10 cellular contexts compared by ENCODE assay signal in the genomic region with DNA sequence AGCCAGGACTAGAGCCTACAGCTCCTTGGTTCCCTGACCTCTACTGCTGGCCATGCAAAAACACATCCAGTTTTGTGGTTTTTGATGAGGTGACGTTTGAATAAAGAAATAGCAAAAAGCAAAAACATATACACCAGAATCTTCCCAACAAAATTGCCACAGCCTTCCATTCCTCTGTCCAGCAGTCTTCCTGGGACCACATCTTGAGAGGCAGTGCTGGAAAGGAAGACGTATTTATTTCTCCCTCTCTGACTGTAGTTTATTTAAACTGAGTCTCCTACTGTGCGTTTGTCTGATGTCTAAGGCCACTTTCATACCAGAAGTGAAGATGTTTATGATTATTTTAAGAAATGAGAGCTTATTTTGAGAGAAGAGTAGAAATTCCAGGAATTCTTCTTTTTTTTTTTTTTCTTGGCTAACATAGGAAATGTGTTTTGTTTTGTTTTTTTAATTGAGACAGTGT.
A peak's percentile ranks its signal among the peaks of the same experiment; 100 is the strongest.
DNase-seq lines count a peak whose midpoint lies in the region; ATAC-seq and TF ChIP-seq lines count a peak whose summit lies in the region.
"Had no signal": no experiment of that assay in that cellular context is flagged by ENCODE, and none has a peak within 500 bp of the region (broad histone marks: within the 10 kb centered on the region; RNA-seq: fewer than 3 reads in every experiment).

No MANE protein-coding gene starts in this region.

- in situ Hi-C loops in GM13976 (cut with MboI; ENCODE audit: low sequenced_read_pairs, unreplicated experiment) = no loop called here

- DNase-seq in AG20443 (ENCODE audit: low spot score) (peak; percentile 56), fibroblast of gingiva (ENCODE audit: low read depth) (peak; percentile 93), pulmonary artery endothelial cell (ENCODE audit: low read depth, low spot score) (peak; percentile 13), NCI-H510A (lab: John Stamatoyannopoulos, UW) (no peak), pons (ENCODE audit: low spot score) (no peak), GM13976 (ENCODE audit: low spot score) (no peak)
- DNase-seq: activated CD4-positive, alpha-beta T cell treated with anti-CD3 and anti-CD28 coated beads, Interleukin-2, amount 50 U/mL, for 48 hours; stimulated activated CD4-positive, alpha-beta T cell treated with anti-CD3 and anti-CD28 coated beads, Interleukin-12 subunit alpha, Interleukin-12 subunit beta, amount 100 ng/mL, for 4 hours had no signal

- no peak for ATAC-seq in HG03095 (IDR thresholded peaks at IDR 0.05; ENCODE audit: unreplicated experiment)

- TF ChIP-seq CTCF in GM13976 (IDR thresholded peaks at IDR 0.05; ENCODE audit: borderline replicate concordance, control extremely low read depth, extremely low read depth, insufficient read depth, missing control alignments) = no peak

TF ChIP-seq in PFSK-1, 5 proteins besides CTCF, POLR2A, EP300 and RAD21:
- TF ChIP-seq POLR2AphosphoS5 (IDR thresholded peaks at IDR 0.05; ENCODE audit: low read depth, low read length) (no peak), SIN3A (IDR thresholded peaks at IDR 0.05; ENCODE audit: borderline replicate concordance, insufficient read depth, low read length) (no peak), TAF1 (IDR thresholded peaks at IDR 0.05; ENCODE audit: borderline replicate concordance, insufficient read depth, low read length) (no peak), FOXP2 (optimal IDR thresholded peaks at IDR 0.05; ENCODE audit: borderline replicate concordance, extremely low read depth, extremely low read length, insufficient read depth) (no peak)
- TF ChIP-seq, protein P1, sequence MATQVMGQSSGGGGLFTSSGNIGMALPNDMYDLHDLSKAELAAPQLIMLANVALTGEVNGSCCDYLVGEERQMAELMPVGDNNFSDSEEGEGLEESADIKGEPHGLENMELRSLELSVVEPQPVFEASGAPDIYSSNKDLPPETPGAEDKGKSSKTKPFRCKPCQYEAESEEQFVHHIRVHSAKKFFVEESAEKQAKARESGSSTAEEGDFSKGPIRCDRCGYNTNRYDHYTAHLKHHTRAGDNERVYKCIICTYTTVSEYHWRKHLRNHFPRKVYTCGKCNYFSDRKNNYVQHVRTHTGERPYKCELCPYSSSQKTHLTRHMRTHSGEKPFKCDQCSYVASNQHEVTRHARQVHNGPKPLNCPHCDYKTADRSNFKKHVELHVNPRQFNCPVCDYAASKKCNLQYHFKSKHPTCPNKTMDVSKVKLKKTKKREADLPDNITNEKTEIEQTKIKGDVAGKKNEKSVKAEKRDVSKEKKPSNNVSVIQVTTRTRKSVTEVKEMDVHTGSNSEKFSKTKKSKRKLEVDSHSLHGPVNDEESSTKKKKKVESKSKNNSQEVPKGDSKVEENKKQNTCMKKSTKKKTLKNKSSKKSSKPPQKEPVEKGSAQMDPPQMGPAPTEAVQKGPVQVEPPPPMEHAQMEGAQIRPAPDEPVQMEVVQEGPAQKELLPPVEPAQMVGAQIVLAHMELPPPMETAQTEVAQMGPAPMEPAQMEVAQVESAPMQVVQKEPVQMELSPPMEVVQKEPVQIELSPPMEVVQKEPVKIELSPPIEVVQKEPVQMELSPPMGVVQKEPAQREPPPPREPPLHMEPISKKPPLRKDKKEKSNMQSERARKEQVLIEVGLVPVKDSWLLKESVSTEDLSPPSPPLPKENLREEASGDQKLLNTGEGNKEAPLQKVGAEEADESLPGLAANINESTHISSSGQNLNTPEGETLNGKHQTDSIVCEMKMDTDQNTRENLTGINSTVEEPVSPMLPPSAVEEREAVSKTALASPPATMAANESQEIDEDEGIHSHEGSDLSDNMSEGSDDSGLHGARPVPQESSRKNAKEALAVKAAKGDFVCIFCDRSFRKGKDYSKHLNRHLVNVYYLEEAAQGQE (IDR thresholded peaks at IDR 0.05; ENCODE audit: insufficient read depth in 1 of 2, low read depth in 2 of 2, low read length in 2 of 2) = peak; percentile 33 to 78; a peak in 2 of 4 replicates

Comparison
In these comparisons a context has a peak if more than half of its experiments do, and no peak if none do; other contexts are left out.
1. DNase-seq: peak in AG20443 (single experiment), fibroblast of gingiva (single experiment) and pulmonary artery endothelial cell (single experiment); none in NCI-H510A (single experiment), pons (single experiment) and GM13976 (single experiment).